10 cellular contexts compared by ENCODE assay signal in genomic region chr1:8004113-8004802, GRCh38. TPM values are rescaled to one million over a fixed set of nuclear protein-coding genes. Genes with fewer than 3 reads are reported as not detected.
DNase-seq lines count a peak whose midpoint lies in the region; FAIRE-seq and TF ChIP-seq lines count a peak whose summit lies in the region.
"Had no signal": no experiment of that assay in that cellular context is flagged by ENCODE, and none has a peak within 500 bp of the region (broad histone marks: within the 10 kb centered on the region; RNA-seq: fewer than 3 reads in every experiment).

No MANE protein-coding gene starts in this region.

- no peak overlapping the region for H3K27ac ChIP-seq in HEK293 (ENCODE audit: extremely low read depth, low read depth, low read length)
- H3K27ac ChIP-seq in astrocyte (ENCODE audit: low read depth, low read length), result peak overlapping the region; percentile 72
- H3K27ac ChIP-seq in skeletal muscle tissue (ENCODE audit: low read depth, low read length), result peak overlapping the region; percentile 78
- H3K27ac ChIP-seq: KMS-11 had no signal

- H3K4me1 ChIP-seq in HEK293 (ENCODE audit: control insufficient read depth, insufficient read depth, low read length) (peaks cover 10% of the 10 kb centered on the region), astrocyte (ENCODE audit: insufficient read depth, low read length) (peaks cover 18% of the 10 kb centered on the region), skeletal muscle tissue (ENCODE audit: control insufficient read depth in 3 of 3, insufficient read depth in 3 of 3, low read length in 3 of 3) (peaks cover 22 to 29% (median 25%) of the 10 kb centered on the region in 3 donors)

- peak overlapping the region; percentile 39 for H3K9ac ChIP-seq in astrocyte (ENCODE audit: low read length)
- peak overlapping the region; percentile 33 to 66 (median 34) for H3K9ac ChIP-seq in skeletal muscle tissue (ENCODE audit: low read depth in 1 of 3, low read length in 3 of 3)
- H3K9ac ChIP-seq: KMS-11 had no signal

- TF ChIP-seq CTCF in HEK293 (tag by site-specific recombination; IDR thresholded peaks at IDR 0.05), result no peak
- TF ChIP-seq CTCF in astrocyte (IDR thresholded peaks at IDR 0.05; ENCODE audit: insufficient read depth, low read depth, low read length), result no peak

- H3K9me3 Mint-ChIP-seq in astrocyte (ENCODE audit: unreplicated experiment), result no peaks in the 10 kb centered on the region

- no peaks in the 10 kb centered on the region for H3K79me2 ChIP-seq in astrocyte (ENCODE audit: insufficient read depth, low read length)

- FAIRE-seq in astrocyte (lab: Jason Lieb, UNC), result no peak

- H3K4me3 ChIP-seq in HEK293 (ENCODE audit: low read depth, low read length) (no peak overlapping the region), astrocyte (ENCODE audit: insufficient read depth, low read depth, low read length) (no peak overlapping the region), skeletal muscle tissue (ENCODE audit: low read length in 3 of 3) (peak overlapping the region; percentile 51 to 57 (median 56))

- H3K4me3 Mint-ChIP-seq in astrocyte (ENCODE audit: unreplicated experiment), result no peak overlapping the region

- peaks cover 14% of the 10 kb centered on the region for H4K20me1 ChIP-seq in astrocyte (ENCODE audit: insufficient read depth, low read length)

- POLR2A ChIA-PET in HEK293 (lab: Yijun Ruan, JAX), result interaction anchor here (0.5 kb wide), 1 partner anchor 21 kb away, joined by 3 read pairs; no protein-coding TSS in a partner anchor

- no peaks in the 10 kb centered on the region for H3K27me3 Mint-ChIP-seq in astrocyte (ENCODE audit: low read depth, unreplicated experiment)

- H3K4me2 ChIP-seq in astrocyte (ENCODE audit: low read length), result peak overlapping the region; percentile 60
- H3K4me2 ChIP-seq: KMS-11 had no signal

- CTCF ChIA-PET in HEK293 (lab: Yijun Ruan, JAX), result interaction anchor here (0.6 to 2.2 kb wide), 8 partner anchors 10 to 307 kb away, joined by 3 to 9 read pairs (median 4); no protein-coding TSS in a partner anchor

- H3K27ac Mint-ChIP-seq in astrocyte (ENCODE audit: unreplicated experiment), result peak overlapping the region; percentile 85

- DNase-seq in astrocyte (ENCODE audit: low read depth), result no peak
- peak in 35 of 51 donors; percentile 10 to 79 (median 42) for DNase-seq in hypothalamus (lab: John Stamatoyannopoulos, UW)
- DNase-seq in cortex of kidney (lab: John Stamatoyannopoulos, UW), result no peak
- no peak for DNase-seq in activated CD4-positive, alpha-beta T cell treated with anti-CD3 and anti-CD28 coated beads, Interleukin-2, amount 50 U/mL, for 1 hour
- no peak for DNase-seq in iPS-NIHi7 (ENCODE audit: extremely low spot score)
- DNase-seq in MV-4-11 (lab: John Stamatoyannopoulos, UW), result no peak
- DNase-seq: GDM1 had no signal

- peaks cover 0 to 4% of the 10 kb centered on the region in 2 experiments; a peak in 1 of 3 replicates for H3K36me3 ChIP-seq in HEK293 (ENCODE audit: control insufficient read depth in 2 of 2, insufficient read depth in 1 of 2, low read length in 2 of 2)
- H3K36me3 ChIP-seq in astrocyte (ENCODE audit: insufficient read depth, low read length), result peaks cover 2% of the 10 kb centered on the region
- no peaks in the 10 kb centered on the region for H3K36me3 ChIP-seq in skeletal muscle tissue (ENCODE audit: control insufficient read depth in 3 of 3, insufficient read depth in 3 of 3, low read length in 3 of 3)

- H3K27me3 ChIP-seq in astrocyte (ENCODE audit: insufficient read depth, low read length) (no peaks in the 10 kb centered on the region), skeletal muscle tissue (ENCODE audit: control insufficient read depth in 3 of 3, insufficient read depth in 3 of 3, low read length in 3 of 3) (no peaks in the 10 kb centered on the region)

- H2AFZ ChIP-seq in astrocyte (ENCODE audit: low read depth, low read length), result no peak overlapping the region

- H3K36me3 Mint-ChIP-seq in astrocyte (ENCODE audit: low read depth, unreplicated experiment), result peaks cover 3% of the 10 kb centered on the region

- no peaks in the 10 kb centered on the region for H3K9me3 ChIP-seq in HEK293 (ENCODE audit: control insufficient read depth, insufficient read depth, low read depth, low read length)
- no peaks in the 10 kb centered on the region for H3K9me3 ChIP-seq in astrocyte (ENCODE audit: insufficient read depth, low read depth, low read length)
- H3K9me3 ChIP-seq in skeletal muscle tissue (ENCODE audit: control insufficient read depth in 3 of 3, low read length in 3 of 3), result no peaks in the 10 kb centered on the region

- H3K4me1 Mint-ChIP-seq in astrocyte (ENCODE audit: low read depth, unreplicated experiment), result peaks cover 25% of the 10 kb centered on the region

TF ChIP-seq in HEK293, 187 proteins besides CTCF, POLR2A, EP300 and RAD21:
- TF ChIP-seq ZNF548 (tag by site-specific recombination; IDR thresholded peaks at IDR 0.05), result no peak
- peak; percentile 94 for TF ChIP-seq PRDM10 (tag by site-specific recombination; IDR thresholded peaks at IDR 0.05)
- TF ChIP-seq TRIM28 (IDR thresholded peaks at IDR 0.05; ENCODE audit: borderline replicate concordance, low read length), result 0 out of 2 replicates have a peak, but pooled peaks have one; percentile 7
- TF ChIP-seq ZNF23 (tag by site-specific recombination; IDR thresholded peaks at IDR 0.05; ENCODE audit: borderline replicate concordance), result no peak
- no peak for TF ChIP-seq ZNF175 (tag by site-specific recombination; IDR thresholded peaks at IDR 0.05)
- TF ChIP-seq ZNF404 (tag by site-specific recombination; IDR thresholded peaks at IDR 0.05), result no peak

RNA-seq across cellular contexts. Expression of gene ERRFI1, which starts 21.9 kb away (rescaled TPM):
- 81.5 and 119 TPM in 2 replicates for total RNA-seq in astrocyte
- total RNA-seq in skeletal muscle tissue, result 3.7 TPM

RNA-seq across cellular contexts. Expression of gene PARK7, which starts 42.7 kb away (rescaled TPM):
- total RNA-seq in astrocyte (268 and 282 TPM in 2 replicates), skeletal muscle tissue (261 TPM)

Comparison
In these comparisons a context has a peak if more than half of its experiments do, and no peak if none do; other contexts are left out.
1. H3K4me3 ChIP-seq: peak in skeletal muscle tissue (3 of 3); none in HEK293 (single experiment) and astrocyte (single experiment).
2. DNase-seq: peak in hypothalamus (35 of 51); none in astrocyte (single experiment), cortex of kidney (single experiment), activated CD4-positive, alpha-beta T cell treated with anti-CD3 and anti-CD28 coated beads, Interleukin-2, amount 50 U/mL, for 1 hour (single experiment), iPS-NIHi7 (single experiment) and MV-4-11 (single experiment).
3. RNA of gene ERRFI1, which starts 21.9 kb away (total RNA-seq): 81.5 to 119 TPM in astrocyte; 3.7 TPM in skeletal muscle tissue (single experiment); every median in the first group is over 10 times any median in the second.